ENCODE assay signal across 9 cellular contexts in the genomic region with DNA sequence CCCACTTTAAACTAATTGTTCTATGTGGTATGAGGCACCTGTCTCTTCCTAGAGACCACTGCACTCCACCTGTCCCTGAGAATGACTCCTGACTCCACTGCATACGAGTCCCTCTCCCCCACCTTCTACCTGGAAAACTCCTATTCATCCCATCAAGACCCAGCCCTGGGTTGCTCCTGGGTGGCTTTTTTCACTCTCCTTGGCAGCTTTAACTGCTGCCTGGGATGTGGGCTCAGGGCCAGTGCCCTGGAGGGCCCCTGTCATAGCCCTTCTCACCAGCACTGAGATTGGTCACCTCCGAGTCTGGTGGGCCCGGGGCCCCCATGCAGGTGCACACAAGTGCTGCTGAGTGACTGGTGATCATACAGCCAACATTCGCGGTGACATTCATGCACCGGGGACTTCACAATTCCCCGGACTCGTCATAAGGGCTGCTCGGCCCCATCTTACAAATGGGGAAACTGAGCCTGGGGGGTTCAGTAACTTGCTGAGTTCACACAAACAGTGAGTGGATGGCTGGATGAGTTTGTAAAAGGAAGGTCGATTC. TPM values are rescaled to one million over a fixed set of nuclear protein-coding genes. Genes with fewer than 3 reads are reported as not detected.
DNase-seq lines count a peak whose midpoint lies in the region; ATAC-seq and TF ChIP-seq lines count a peak whose summit lies in the region.
"Had no signal": no experiment of that assay in that cellular context is flagged by ENCODE, and none has a peak within 500 bp of the region (broad histone marks: within the 10 kb centered on the region; RNA-seq: fewer than 3 reads in every experiment).

No MANE protein-coding gene starts in this region.

- H3K4me3 Mint-ChIP-seq in GM23338 = peak overlapping the region; percentile 67

- H3K4me3 ChIP-seq in GM23338 (peak overlapping the region; percentile 67), SK-N-SH (ENCODE audit: low read depth in 2 of 2, low read length in 1 of 2) (peak overlapping the region; percentile 26 to 39; a peak in 2 of 4 replicates), fibroblast of lung (replicated peaks in 1 of 4; ENCODE audit: control extremely low read depth in 1 of 4, insufficient read depth in 1 of 4, low read depth in 3 of 4, low read length in 4 of 4) (peak overlapping the region in 2 of 4 experiments; percentile 51 to 56), rectal smooth muscle tissue (ENCODE audit: low read length) (peak overlapping the region; percentile 37)

- H3K27me3 Mint-ChIP-seq in GM23338 (ENCODE audit: insufficient read depth, low read depth, poor library complexity) = peaks cover 24% of the 10 kb centered on the region

- H3K9me2 ChIP-seq in GM23338 (ENCODE audit: insufficient read depth) (peaks cover 12% of the 10 kb centered on the region), SK-N-SH (no peaks in the 10 kb centered on the region)

- peak overlapping the region; percentile 78; the same call in 1 of the 2 replicates for H2AFZ ChIP-seq in GM23338
- peak overlapping the region; percentile 68 for H2AFZ ChIP-seq in SK-N-SH (ENCODE audit: low read depth)
- no peak overlapping the region for H2AFZ ChIP-seq in fibroblast of lung (ENCODE audit: low read length)

- H3K36me3 Mint-ChIP-seq in GM23338 (ENCODE audit: low read depth) = peaks cover 31% of the 10 kb centered on the region

- CTCF ChIA-PET in SK-N-SH (lab: Yijun Ruan, JAX) = no interaction called here

- H3K4me1 Mint-ChIP-seq in GM23338 = peaks cover 12% of the 10 kb centered on the region

- no peak for TF ChIP-seq EP300 in SK-N-SH (IDR thresholded peaks at IDR 0.05; ENCODE audit: borderline replicate concordance in 1 of 2, low read depth in 1 of 2, low read length in 1 of 2)

- H3K9me3 Mint-ChIP-seq in GM23338 = peaks cover 45% of the 10 kb centered on the region

- no peak for TF ChIP-seq CTCF in GM23338 (conservative IDR thresholded peaks at IDR 0.05; ENCODE audit: low read depth in 2 of 2)
- no peak for TF ChIP-seq CTCF in SK-N-SH (IDR thresholded peaks at IDR 0.05)
- no peak for TF ChIP-seq CTCF in fibroblast of lung (conservative IDR thresholded peaks at IDR 0.05 in 1 of 2, IDR thresholded peaks at IDR 0.05 in 1 of 2; ENCODE audit: low read depth in 1 of 2, low read length in 2 of 2)

- H3K36me3 ChIP-seq in GM23338 (ENCODE audit: insufficient read depth) (no peaks in the 10 kb centered on the region), SK-N-SH (replicated peaks in 1 of 2; ENCODE audit: control insufficient read depth in 1 of 2, insufficient read depth in 2 of 2, low read length in 1 of 2) (no peaks in the 10 kb centered on the region), fibroblast of lung (ENCODE audit: control insufficient read depth, insufficient read depth, low read length) (no peaks in the 10 kb centered on the region), rectal smooth muscle tissue (ENCODE audit: control insufficient read depth, insufficient read depth, low read length) (no peaks in the 10 kb centered on the region)

- peaks cover 32% of the 10 kb centered on the region for H3K27me3 ChIP-seq in GM23338 (ENCODE audit: insufficient read depth)
- no peaks in the 10 kb centered on the region for H3K27me3 ChIP-seq in SK-N-SH (ENCODE audit: insufficient read depth)
- H3K27me3 ChIP-seq in fibroblast of lung (ENCODE audit: control insufficient read depth, insufficient read depth, low read length) = peaks cover 7% of the 10 kb centered on the region
- no peaks in the 10 kb centered on the region for H3K27me3 ChIP-seq in rectal smooth muscle tissue (ENCODE audit: control insufficient read depth, insufficient read depth, low read length)

- 10% methylated on average over 10 of the region's 10 CpGs for WGBS in SK-N-SH (ENCODE audit: low lambda C conversion rate)

- H3K4me2 ChIP-seq in GM23338 (peak overlapping the region; percentile 93), SK-N-SH (peak overlapping the region; percentile 69), fibroblast of lung (ENCODE audit: extremely low read depth, insufficient read depth, low read length) (peak overlapping the region; percentile 85)

- no peak overlapping the region for H3K27ac Mint-ChIP-seq in GM23338

- ATAC-seq in GM23338 (no peak), GM18502 (IDR thresholded peaks at IDR 0.05; ENCODE audit: poor library complexity, unreplicated experiment) (no peak)

- H3K9me3 ChIP-seq in SK-N-SH = no peaks in the 10 kb centered on the region
- H3K9me3 ChIP-seq in fibroblast of lung (ENCODE audit: control insufficient read depth, insufficient read depth, low read depth, low read length) = no peaks in the 10 kb centered on the region

- H3K27ac ChIP-seq in GM23338 (ENCODE audit: low read depth) = no peak overlapping the region
- no peak overlapping the region for H3K27ac ChIP-seq in SK-N-SH (ENCODE audit: low read depth in 2 of 2, low read length in 1 of 2)
- H3K27ac ChIP-seq in fibroblast of lung (ENCODE audit: insufficient read depth, low read length) = no peak overlapping the region
- H3K27ac ChIP-seq in rectal smooth muscle tissue (ENCODE audit: low read depth, low read length) = no peak overlapping the region

- H4K20me1 ChIP-seq in GM23338 (replicated peaks; ENCODE audit: insufficient read depth) = no peaks in the 10 kb centered on the region
- H4K20me1 ChIP-seq in SK-N-SH (ENCODE audit: insufficient read depth) = no peaks in the 10 kb centered on the region
- H4K20me1 ChIP-seq in fibroblast of lung (ENCODE audit: control insufficient read depth, extremely low read depth, insufficient read depth, low read length) = no peaks in the 10 kb centered on the region

- H3F3A ChIP-seq in GM23338 (replicated peaks; ENCODE audit: low read depth) = 0 out of 2 replicates have a peak, but pooled peaks cover 2% of the 10 kb centered on the region
- H3F3A ChIP-seq in SK-N-SH (replicated peaks; ENCODE audit: insufficient read depth) = no peaks in the 10 kb centered on the region

- POLR2A ChIA-PET in SK-N-SH (lab: Yijun Ruan, JAX) = no interaction called here

- H3K4me1 ChIP-seq in GM23338 (ENCODE audit: insufficient read depth) (peaks cover 7% of the 10 kb centered on the region), SK-N-SH (ENCODE audit: control insufficient read depth in 1 of 2, insufficient read depth in 2 of 2, low read depth in 1 of 2, low read length in 1 of 2) (peaks cover 8 to 10% of the 10 kb centered on the region in 2 experiments; a peak in 2 of 4 replicates), fibroblast of lung (ENCODE audit: control insufficient read depth, extremely low read depth, insufficient read depth, low read length) (no peaks in the 10 kb centered on the region), rectal smooth muscle tissue (ENCODE audit: control insufficient read depth, insufficient read depth, low read length) (peaks cover 7% of the 10 kb centered on the region)

- TF ChIP-seq RAD21 in SK-N-SH (IDR thresholded peaks at IDR 0.05; ENCODE audit: low read length) = no peak

- no peaks in the 10 kb centered on the region for H3K79me2 ChIP-seq in GM23338 (replicated peaks; ENCODE audit: insufficient read depth)
- H3K79me2 ChIP-seq in SK-N-SH (ENCODE audit: insufficient read depth) = no peaks in the 10 kb centered on the region
- H3K79me2 ChIP-seq in fibroblast of lung (ENCODE audit: control insufficient read depth, insufficient read depth, low read length) = no peaks in the 10 kb centered on the region

- H3K9ac ChIP-seq in SK-N-SH (no peak overlapping the region), fibroblast of lung (ENCODE audit: insufficient read depth, low read length) (no peak overlapping the region), rectal smooth muscle tissue (ENCODE audit: low read length) (no peak overlapping the region)

- DNase-seq in GM23338 (ENCODE audit: low spot score) (no peak), SK-N-SH (peak; percentile 15), fibroblast of lung (ENCODE audit: low read depth in 2 of 2) (no peak), A172 (ENCODE audit: low spot score) (no peak), HCEC 1CT (no peak), putamen (ENCODE audit: low spot score) (no peak)
- DNase-seq: NCI-H2029 had no signal

TF ChIP-seq in GM23338, 12 proteins besides CTCF, POLR2A, EP300 and RAD21 (continues in another document):
- TF ChIP-seq CREB1 (CRISPR knock-in tag; IDR thresholded peaks at IDR 0.05; ENCODE audit: low read depth) (no peak), ZNF331 (CRISPR knock-in tag; IDR thresholded peaks at IDR 0.05; ENCODE audit: low read depth) (no peak), EZH2 (IDR thresholded peaks at IDR 0.05; ENCODE audit: low read depth, unreplicated experiment) (no peak), POLR2AphosphoS5 (IDR thresholded peaks at IDR 0.05; ENCODE audit: low read depth) (no peak)

TF ChIP-seq in SK-N-SH, 30 proteins besides CTCF, POLR2A, EP300 and RAD21 (continues in another document):
- TF ChIP-seq TEAD4 (IDR thresholded peaks at IDR 0.05; ENCODE audit: borderline replicate concordance, insufficient read depth) (no peak), GATA2 (CRISPR knock-in tag; IDR thresholded peaks at IDR 0.05) (no peak), RXRA (IDR thresholded peaks at IDR 0.05; ENCODE audit: borderline replicate concordance, low read depth) (no peak), RFX5 (IDR thresholded peaks at IDR 0.05; ENCODE audit: low read length) (no peak), SMC3 (IDR thresholded peaks at IDR 0.05; ENCODE audit: low read depth, low read length) (no peak), TCF12 (IDR thresholded peaks at IDR 0.05) (no peak), JUND (IDR thresholded peaks at IDR 0.05) (no peak), MEF2A (IDR thresholded peaks at IDR 0.05; ENCODE audit: borderline replicate concordance, low read depth) (no peak)

RNA-seq across cellular contexts. Expression of a gene that starts 25.9 kb away (rescaled TPM):
- 11.7 and 18.0 TPM in 2 replicates for total RNA-seq in GM23338 (2014; rRNA removed; shearing (Covaris generic))
- 9.7 and 13.5 TPM in 2 replicates for polyA plus RNA-seq in GM23338 (2016; fragmentation: Nextera tagmentation; extraction: Ambion mirVana)
- 42.6 and 55.4 TPM in 2 replicates for polyA plus RNA-seq in SK-N-SH (2012; rRNA removed)
- polyA plus RNA-seq in SK-N-SH (2012; cell fraction: cytosol; rRNA removed) = 21.1 and 39.4 TPM in 2 replicates
- 37.6 and 42.4 TPM in 2 replicates for polyA plus RNA-seq in SK-N-SH (2012; cell fraction: nucleus; rRNA removed)
- 21.8 and 28.4 TPM in 2 replicates for total RNA-seq in fibroblast of lung
- 34.6 and 40.4 TPM in 2 replicates for polyA plus RNA-seq in fibroblast of lung
- polyA plus RNA-seq in fibroblast of lung (2012) = 46.5 and 52.3 TPM in 2 replicates
- 48.8 and 123 TPM in 2 replicates for polyA minus RNA-seq in fibroblast of lung (ENCODE audit: low replicate concordance)
- total RNA-seq in A172 (2014; rRNA removed; shearing (Covaris generic)) = 24.4 and 26.6 TPM in 2 replicates

RNA-seq across cellular contexts. Expression of a gene that starts 54.4 kb away (rescaled TPM):
- total RNA-seq in GM23338 (2014; rRNA removed; shearing (Covaris generic)) = 15.0 and 20.3 TPM in 2 replicates
- polyA plus RNA-seq in GM23338 (2016; fragmentation: Nextera tagmentation; extraction: Ambion mirVana) (7.2 and 10.1 TPM in 2 replicates), SK-N-SH (2012; rRNA removed) (0.64 and 0.80 TPM in 2 replicates), fibroblast of lung (0.05 and 0.11 TPM in 2 replicates)
- 0.26 and 0.68 TPM in 2 replicates for polyA plus RNA-seq in SK-N-SH (2012; cell fraction: cytosol; rRNA removed)
- polyA plus RNA-seq in SK-N-SH (2012; cell fraction: nucleus; rRNA removed) = 1.1 and 3.0 TPM in 2 replicates
- 0.26 and 0.33 TPM in 2 replicates for total RNA-seq in fibroblast of lung
- polyA plus RNA-seq in fibroblast of lung (2012) = 0.09 and 0.35 TPM in 2 replicates
- 0.20 and 0.26 TPM in 2 replicates for polyA minus RNA-seq in fibroblast of lung (ENCODE audit: low replicate concordance)
- total RNA-seq in A172 (2014; rRNA removed; shearing (Covaris generic)) = 8.6 and 13.0 TPM in 2 replicates
